ENCODE assay signal across 1 cellular context in genomic region chr13:20174656-20175405, GRCh38.
TF ChIP-seq lines count a peak whose summit lies in the region.

No MANE protein-coding gene starts in this region.

TF ChIP-seq in GM12878, 131 proteins besides CTCF, POLR2A, EP300 and RAD21 (continued from another document and continues in another):
- peak in 1 of 2 experiments; percentile 19; a peak in 1 of 4 replicates for TF ChIP-seq IKZF2 (IDR thresholded peaks at IDR 0.05)
- TF ChIP-seq CEBPZ (IDR thresholded peaks at IDR 0.05; ENCODE audit: low read depth, low read length) = no peak
- peak in 1 of 2 experiments; percentile 58; a peak in 1 of 3 replicates for TF ChIP-seq EGR1 (IDR thresholded peaks at IDR 0.05; ENCODE audit: borderline replicate concordance in 1 of 2, low read depth in 2 of 2, low read length in 2 of 2)
- TF ChIP-seq SP1 (IDR thresholded peaks at IDR 0.05; ENCODE audit: low read depth, low read length) = no peak
- TF ChIP-seq RBBP5 (conservative IDR thresholded peaks at IDR 0.05) = no peak
- 0 out of 2 replicates have a peak, but pooled peaks have one; percentile 15 for TF ChIP-seq IKZF1 (conservative IDR thresholded peaks at IDR 0.05)
- TF ChIP-seq SMARCA5 (IDR thresholded peaks at IDR 0.05) = no peak
- TF ChIP-seq EED (IDR thresholded peaks at IDR 0.05; ENCODE audit: low read depth) = no peak; the same call in 1 of the 2 replicates
- TF ChIP-seq SMC3 (IDR thresholded peaks at IDR 0.05; ENCODE audit: borderline replicate concordance, low read length) = no peak
- TF ChIP-seq MTA2 (IDR thresholded peaks at IDR 0.05; ENCODE audit: low read depth) = no peak; the same call in 1 of the 2 replicates
- no peak for TF ChIP-seq DPF2 (IDR thresholded peaks at IDR 0.05)
- TF ChIP-seq NFIC (IDR thresholded peaks at IDR 0.05; ENCODE audit: low read depth, low read length) = no peak
- TF ChIP-seq BACH1 (IDR thresholded peaks at IDR 0.05; ENCODE audit: borderline replicate concordance) = peak; percentile 53; the same call in 1 of the 2 replicates
- no peak for TF ChIP-seq SREBF2 (IDR thresholded peaks at IDR 0.05; ENCODE audit: low read length)
- no peak for TF ChIP-seq E2F8 (IDR thresholded peaks at IDR 0.05; ENCODE audit: low read depth, partially characterized antibody)
- TF ChIP-seq ZNF274 (IDR thresholded peaks at IDR 0.05; ENCODE audit: insufficient read depth, insufficient read length) = no peak
- TF ChIP-seq PML (IDR thresholded peaks at IDR 0.05; ENCODE audit: low read length) = no peak
- TF ChIP-seq TCF12 (IDR thresholded peaks at IDR 0.05; ENCODE audit: low read depth, low read length) = peak; percentile 72
- TF ChIP-seq SPI1 (IDR thresholded peaks at IDR 0.05; ENCODE audit: borderline replicate concordance, insufficient read depth, low read depth, low read length) = no peak
- TF ChIP-seq YY1 (IDR thresholded peaks at IDR 0.05; ENCODE audit: low read depth, low read length) = no peak; the same call in 1 of the 2 replicates
- no peak for TF ChIP-seq CBFB (IDR thresholded peaks at IDR 0.05; ENCODE audit: low read depth)
- no peak for TF ChIP-seq NKRF (conservative IDR thresholded peaks at IDR 0.05)
- TF ChIP-seq FOXM1 (IDR thresholded peaks at IDR 0.05; ENCODE audit: low read depth, low read length) = no peak
- peak; percentile 75; the same call in 1 of the 2 replicates for TF ChIP-seq TCF3 (IDR thresholded peaks at IDR 0.05; ENCODE audit: borderline replicate concordance, insufficient read depth, low read depth, low read length)
- 0 out of 2 replicates have a peak, but pooled peaks have one; percentile 16 for TF ChIP-seq MEF2A (IDR thresholded peaks at IDR 0.05; ENCODE audit: insufficient read depth, low read depth, low read length)
- no peak for TF ChIP-seq SKIL (IDR thresholded peaks at IDR 0.05; ENCODE audit: low read depth, poor library complexity, severe bottlenecking)
- TF ChIP-seq LARP7 (IDR thresholded peaks at IDR 0.05) = no peak
- TF ChIP-seq RUNX3 (IDR thresholded peaks at IDR 0.05; ENCODE audit: low read length) = 0 out of 2 replicates have a peak, but pooled peaks have one; percentile 16
- no peak for TF ChIP-seq HDGF (IDR thresholded peaks at IDR 0.05)
- TF ChIP-seq PBX3 (IDR thresholded peaks at IDR 0.05; ENCODE audit: insufficient replicate concordance, low read depth, low read length) = no peak
- no peak for TF ChIP-seq ZNF592 (IDR thresholded peaks at IDR 0.05)
- TF ChIP-seq CUX1 (IDR thresholded peaks at IDR 0.05; ENCODE audit: insufficient replicate concordance, low read depth, low read length) = no peak
- TF ChIP-seq TARDBP (IDR thresholded peaks at IDR 0.05; ENCODE audit: borderline replicate concordance) = no peak
- no peak for TF ChIP-seq USF1 (IDR thresholded peaks at IDR 0.05; ENCODE audit: borderline replicate concordance, extremely low read length, insufficient read depth, low read depth, low read length)
